11 cellular contexts compared by ENCODE assay signal in genomic region chr10:75788394-75789205, GRCh38.
DNase-seq lines count a peak whose midpoint lies in the region; FAIRE-seq and TF ChIP-seq lines count a peak whose summit lies in the region.
"Had no signal": no experiment of that assay in that cellular context is flagged by ENCODE, and none has a peak within 500 bp of the region (broad histone marks: within the 10 kb centered on the region; RNA-seq: fewer than 3 reads in every experiment).

No MANE protein-coding gene starts in this region.

- TF ChIP-seq CTCF in VCaP (conservative IDR thresholded peaks at IDR 0.05), result no peak
- no peak for TF ChIP-seq CTCF in fibroblast of the aortic adventitia (IDR thresholded peaks at IDR 0.05; ENCODE audit: insufficient read depth, low read length)

- WGBS in mesodermal cell (ENCODE audit: insufficient coverage in 2 of 2), 2 experiments, result 67 to 83% methylated on average over 1 of the region's 4 CpGs

- TF ChIP-seq POLR2A in GM12892 (IDR thresholded peaks at IDR 0.05; ENCODE audit: low read depth, low read length), result no peak

- H3K27ac ChIP-seq in VCaP (peak overlapping the region; percentile 70), mesodermal cell (ENCODE audit: low read depth, low read length, severe bottlenecking) (peak overlapping the region; percentile 36)
- H3K27ac ChIP-seq: cardiac muscle cell had no signal

- peak; percentile 86 for DNase-seq in fibroblast of the aortic adventitia (ENCODE audit: low read depth)
- DNase-seq in urothelium cell line (ENCODE audit: low spot score), result no peak
- no peak for DNase-seq in iPS-NIHi11 (ENCODE audit: low spot score)
- DNase-seq in NCI-H446 treated with DMSO at 0.1 percent for 48 hours (lab: John Stamatoyannopoulos, UW), result no peak
- no peak for DNase-seq in GM12892 (ENCODE audit: insufficient read length)
- DNase-seq: activated CD4-positive, alpha-beta memory T cell treated with anti-CD3 and anti-CD28 coated beads, Interleukin-2, amount 10 ng/mL, durations not matched to agents 7 days and 5 days; GF-D8; NCI-H1092 had no signal

- H3K4me1 ChIP-seq in mesodermal cell (ENCODE audit: control insufficient read depth, insufficient read depth, low read length, poor library complexity, severe bottlenecking), result peaks cover 8% of the 10 kb centered on the region

- no peaks in the 10 kb centered on the region for H3K36me3 ChIP-seq in mesodermal cell (ENCODE audit: control insufficient read depth, insufficient read depth, low read length)
- H3K36me3 ChIP-seq: cardiac muscle cell had no signal

- FAIRE-seq in urothelium cell line (lab: Jason Lieb, UNC) (peak; percentile 56), GM12892 (lab: Jason Lieb, UNC) (no peak)

- no peaks in the 10 kb centered on the region for H3K9me3 ChIP-seq in mesodermal cell (ENCODE audit: control insufficient read depth, low read length)

- H3K4me3 ChIP-seq in fibroblast of the aortic adventitia (ENCODE audit: low read depth, low read length) (peak overlapping the region; percentile 3), mesodermal cell (ENCODE audit: extremely low read depth, insufficient read depth, low read length, poor library complexity, severe bottlenecking) (no peak overlapping the region)
- H3K4me3 ChIP-seq: cardiac muscle cell had no signal
